Comparison of ENCODE assay signal across 8 cellular contexts in the genomic region with DNA sequence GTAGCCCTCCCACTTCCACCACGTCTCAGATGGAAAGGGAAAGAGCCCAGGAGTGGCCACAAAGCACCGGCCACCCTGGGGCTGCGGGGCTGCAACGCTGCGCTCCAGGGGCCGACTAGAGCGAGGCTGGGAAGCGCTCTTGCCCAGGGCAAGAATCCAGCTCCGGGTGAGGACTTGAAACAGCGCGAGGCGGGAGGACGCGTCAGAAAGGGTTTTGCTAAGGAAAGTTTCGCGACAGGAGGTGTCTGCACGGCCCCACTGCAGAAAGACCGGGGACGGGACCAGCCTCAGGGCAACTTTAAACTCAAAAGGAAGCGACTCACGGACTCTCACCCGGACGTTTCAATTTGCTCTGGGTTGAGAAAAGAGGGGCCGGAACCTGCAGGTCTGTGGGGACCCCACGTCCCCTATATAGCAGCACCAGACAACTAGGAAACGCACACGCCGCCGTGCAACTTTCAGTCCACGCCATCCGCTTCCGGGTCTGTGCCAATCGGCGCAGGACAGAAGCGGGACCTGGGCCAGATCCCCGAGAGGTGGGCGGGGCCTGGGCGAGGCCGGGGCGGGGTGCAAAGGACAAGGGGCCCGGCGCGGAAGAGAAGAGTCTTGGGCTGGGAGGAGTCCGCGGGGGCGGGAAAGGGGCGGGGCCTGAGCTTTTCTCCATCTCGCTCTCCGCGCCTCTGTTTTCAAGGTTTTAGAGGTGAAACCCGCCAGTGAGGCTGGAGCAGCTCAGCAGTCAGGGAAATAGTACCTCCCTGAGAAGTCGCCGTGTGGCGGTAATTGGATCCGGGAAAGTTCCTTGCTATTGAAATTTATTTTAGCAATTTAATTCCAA. TPM values are rescaled to one million over a fixed set of nuclear protein-coding genes. Genes with fewer than 3 reads are reported as not detected.
A peak's percentile ranks its signal among the peaks of the same experiment; 100 is the strongest.
DNase-seq lines count a peak whose midpoint lies in the region; ATAC-seq and TF ChIP-seq lines count a peak whose summit lies in the region.

A gene (minus strand): TSS at position 488 of the 835 bp plus-strand sequence. CDS start 6,792 bp downstream, outside the sequence.

- peaks cover 30% of the 10 kb centered on the region for H3K9me3 Mint-ChIP-seq in activated CD8-positive, alpha-beta T cell treated with anti-CD3 and anti-CD28 coated beads for 36 hours

- ATAC-seq in GM19351 (IDR thresholded peaks at IDR 0.05; ENCODE audit: unreplicated experiment) (peak; percentile 99), HG03469 (IDR thresholded peaks at IDR 0.05; ENCODE audit: unreplicated experiment) (peak; percentile 85), lung (ENCODE audit: insufficient read depth, low FRiP score) (peak; percentile 100)
- ATAC-seq in activated CD8-positive, alpha-beta T cell treated with anti-CD3 and anti-CD28 coated beads for 36 hours, result peak; percentile 100

- WGBS in ectodermal cell, 2 experiments, result 0% methylated on average over 55 of the region's 55 CpGs
- WGBS in lung, 2 donors, result 0 to 1% methylated on average over 55 of the region's 55 CpGs

- H3K27ac Mint-ChIP-seq in activated CD8-positive, alpha-beta T cell treated with anti-CD3 and anti-CD28 coated beads for 36 hours, result peak within 1 kb of the TSS; percentile 96

- no peaks in the 10 kb centered on the region for H3K4me1 ChIP-seq in ectodermal cell (ENCODE audit: control insufficient read depth, insufficient read depth, low read length)
- peaks cover 4 to 8% of the 10 kb centered on the region in 2 donors for H3K4me1 ChIP-seq in lung (ENCODE audit: control insufficient read depth in 2 of 2, insufficient read depth in 2 of 2, low read length in 2 of 2)

- peak; percentile 97 for DNase-seq in NCI-H82 (lab: John Stamatoyannopoulos, UW)
- peak; percentile 100 for DNase-seq in activated CD8-positive, alpha-beta T cell treated with anti-CD3 and anti-CD28 coated beads for 36 hours
- DNase-seq in lung (ENCODE audit: low spot score), result peak; percentile 99
- peak; percentile 96 to 99 (median 97) for DNase-seq in stimulated activated CD4-positive, alpha-beta T cell treated with anti-CD3 and anti-CD28 coated beads, TNF-alpha, amount 100 ng/mL, for 1 hour (ENCODE audit: low read depth in 3 of 3, low spot score in 1 of 3)

- CTCF ChIA-PET in activated CD8-positive, alpha-beta T cell treated with anti-CD3 and anti-CD28 coated beads for 36 hours (lab: Charles Lee), result interaction anchor here (1.7 kb wide), 1 partner anchor 31 kb away, joined by 4 read pairs; no protein-coding TSS in a partner anchor

- peak within 1 kb of the TSS; percentile 86 for H3K27ac ChIP-seq in C4-2B
- H3K27ac ChIP-seq in ectodermal cell (ENCODE audit: insufficient read depth, low read depth, low read length, poor library complexity, severe bottlenecking), result peak within 1 kb of the TSS; percentile 37
- H3K27ac ChIP-seq in lung (ENCODE audit: low read depth in 1 of 2, low read length in 1 of 2), result peak within 1 kb of the TSS; percentile 77 to 88

- TF ChIP-seq CTCF in C4-2B (conservative IDR thresholded peaks at IDR 0.05) (no peak), lung (IDR thresholded peaks at IDR 0.05; ENCODE audit: control extremely low read depth, extremely low read depth) (no peak)
- no peak for TF ChIP-seq CTCF in activated CD8-positive, alpha-beta T cell treated with anti-CD3 and anti-CD28 coated beads for 36 hours (IDR thresholded peaks at IDR 0.05)

- intact Hi-C loops in activated CD8-positive, alpha-beta T cell treated with anti-CD3 and anti-CD28 coated beads for 36 hours (cut with micrococcal nuclease), result no loop called here

- H3K9me3 ChIP-seq in ectodermal cell (ENCODE audit: control insufficient read depth, low read length) (no peaks in the 10 kb centered on the region), lung (ENCODE audit: control insufficient read depth in 2 of 2, insufficient read depth in 1 of 2, low read length in 1 of 2) (peaks cover 0 to 21% of the 10 kb centered on the region in 2 donors)

- POLR2A ChIA-PET in activated CD8-positive, alpha-beta T cell treated with anti-CD3 and anti-CD28 coated beads for 36 hours (lab: Charles Lee), result interaction anchor here (1.0 to 2.1 kb wide), 4 partner anchors 10 to 139 kb away, joined by 3 to 5 read pairs (median 3); no protein-coding TSS in a partner anchor

- H3K36me3 ChIP-seq in ectodermal cell (ENCODE audit: control insufficient read depth, insufficient read depth, low read length) (peaks cover 7% of the 10 kb centered on the region), lung (ENCODE audit: control insufficient read depth in 2 of 2, insufficient read depth in 2 of 2, low read length in 2 of 2) (no peaks in the 10 kb centered on the region)

- H3K4me3 ChIP-seq in ectodermal cell (ENCODE audit: insufficient read depth, low read depth, low read length) (peak within 1 kb of the TSS; percentile 83), lung (peak within 1 kb of the TSS; percentile 52)

- peak within 1 kb of the TSS; percentile 97 for H3K4me3 Mint-ChIP-seq in activated CD8-positive, alpha-beta T cell treated with anti-CD3 and anti-CD28 coated beads for 36 hours

- H3K4me1 Mint-ChIP-seq in activated CD8-positive, alpha-beta T cell treated with anti-CD3 and anti-CD28 coated beads for 36 hours (ENCODE audit: low read depth), result peaks cover 28% of the 10 kb centered on the region

- H3K27me3 Mint-ChIP-seq in activated CD8-positive, alpha-beta T cell treated with anti-CD3 and anti-CD28 coated beads for 36 hours, result no peaks in the 10 kb centered on the region

- H3K27me3 ChIP-seq in ectodermal cell (ENCODE audit: control insufficient read depth, insufficient read depth, low read length, poor library complexity, severe bottlenecking), result no peaks in the 10 kb centered on the region
- H3K27me3 ChIP-seq in lung (ENCODE audit: control insufficient read depth, insufficient read depth), result no peaks in the 10 kb centered on the region

- peaks cover 46% of the 10 kb centered on the region for H3K36me3 Mint-ChIP-seq in activated CD8-positive, alpha-beta T cell treated with anti-CD3 and anti-CD28 coated beads for 36 hours (ENCODE audit: low read depth)

RNA-seq across cellular contexts. Expression of the gene that starts here (rescaled TPM):
- 10 to 100 TPM; 10.2 to 12.6 TPM for total RNA-seq in activated CD8-positive, alpha-beta T cell treated with anti-CD3 and anti-CD28 coated beads for 36 hours
- 14.1 TPM for polyA plus RNA-seq in ectodermal cell (2013, experiment 1 of 4)
- 14.9 TPM for polyA plus RNA-seq in ectodermal cell (2013, experiment 2 of 4)
- polyA plus RNA-seq in ectodermal cell (2013, experiment 3 of 4), result 13.0 TPM
- polyA plus RNA-seq in ectodermal cell (2013, experiment 4 of 4), result 14.4 TPM
- 10 to 100 TPM; 10.2 to 20.9 TPM for total RNA-seq in lung
- 1 to 10 TPM; 2.9 to 3.7 TPM for polyA plus RNA-seq in lung

Comparison
In these comparisons a context has a peak if more than half of its experiments do, and no peak if none do; other contexts are left out.
1. Peak in every context shown above with its lines: DNase-seq, ATAC-seq, H3K4me3 ChIP-seq and H3K27ac ChIP-seq.